23 cellular contexts compared by ENCODE assay signal in the genomic region with DNA sequence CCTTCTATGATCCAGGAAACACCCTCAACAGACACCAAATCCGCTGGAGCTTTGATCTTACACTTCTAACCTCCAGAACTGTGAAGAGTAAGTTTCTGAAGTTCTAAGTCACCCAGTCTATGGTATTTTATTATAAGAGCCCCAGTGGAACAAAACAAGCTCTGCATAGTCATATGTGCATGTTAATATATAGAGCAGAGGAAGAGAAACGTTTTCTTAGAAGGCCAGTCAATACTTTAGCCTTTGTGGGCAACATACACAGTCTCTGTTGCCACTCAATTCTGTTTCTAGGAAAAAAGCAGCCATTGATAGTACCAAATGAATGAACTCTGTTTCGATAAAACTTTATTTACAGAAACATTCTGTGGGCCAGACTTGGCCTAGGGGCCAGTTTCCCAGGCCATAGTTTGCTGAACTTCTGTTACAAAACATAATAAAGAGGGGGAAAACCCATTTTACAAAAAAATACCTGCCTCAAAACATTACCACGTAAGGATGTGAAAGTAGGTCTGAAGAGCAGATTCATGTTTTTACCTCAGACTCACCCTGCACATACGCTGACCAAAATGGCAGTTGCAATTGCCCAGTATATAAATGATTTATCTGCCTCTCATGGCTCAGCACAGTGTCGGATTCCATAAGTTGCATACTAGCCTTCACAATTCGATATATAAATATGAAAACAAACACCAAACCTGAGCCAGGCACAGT.
DNase-seq lines count a peak whose midpoint lies in the region; ATAC-seq, FAIRE-seq and TF ChIP-seq lines count a peak whose summit lies in the region.
"Had no signal": no experiment of that assay in that cellular context is flagged by ENCODE, and none has a peak within 500 bp of the region (broad histone marks: within the 10 kb centered on the region; RNA-seq: fewer than 3 reads in every experiment).

No MANE protein-coding gene starts in this region.

- H3K27ac ChIP-seq in SJCRH30 (no peak overlapping the region), small intestine (ENCODE audit: low read depth in 1 of 2, low read length in 1 of 2) (no peak overlapping the region), endodermal cell (ENCODE audit: low read depth, low read length) (no peak overlapping the region)
- H3K27ac ChIP-seq: coronary artery, parathyroid adenoma, sigmoid colon had no signal

- ATAC-seq in GM19351 (IDR thresholded peaks at IDR 0.05; ENCODE audit: unreplicated experiment) = peak; percentile 64
- peak; percentile 52 for ATAC-seq in HG02884 (IDR thresholded peaks at IDR 0.05; ENCODE audit: unreplicated experiment)
- no peak for ATAC-seq in GM18502 (IDR thresholded peaks at IDR 0.05; ENCODE audit: poor library complexity, unreplicated experiment)
- no peak for ATAC-seq in naive thymus-derived CD8-positive, alpha-beta T cell
- ATAC-seq: Panc1 had no signal

- no peaks in the 10 kb centered on the region for H3K9me3 ChIP-seq in SJCRH30 (replicated peaks)
- H3K9me3 ChIP-seq in small intestine (ENCODE audit: control insufficient read depth, low read depth) = no peaks in the 10 kb centered on the region
- no peaks in the 10 kb centered on the region for H3K9me3 ChIP-seq in endodermal cell (ENCODE audit: control insufficient read depth, low read length)
- H3K9me3 ChIP-seq: sigmoid colon had no signal

- no peaks in the 10 kb centered on the region for H3K27me3 Mint-ChIP-seq in naive thymus-derived CD8-positive, alpha-beta T cell
- peaks cover 2% of the 10 kb centered on the region for H3K27me3 Mint-ChIP-seq in endodermal cell (ENCODE audit: insufficient read depth)

- 74 to 84% (median 78%) methylated on average over 7 of the region's 7 CpGs for WGBS in small intestine, 3 donors
- 94 to 100% methylated on average over 4 to 7 of the region's 7 CpGs for whole genome bisulfite sequencing in endodermal cell (ENCODE audit: insufficient coverage in 1 of 2, insufficient read length in 1 of 2), 2 experiments

- H3K4me1 ChIP-seq in SJCRH30 (no peaks in the 10 kb centered on the region), small intestine (ENCODE audit: control insufficient read depth in 2 of 2, insufficient read depth in 1 of 2, low read depth in 1 of 2, low read length in 1 of 2) (no peaks in the 10 kb centered on the region), endodermal cell (ENCODE audit: control insufficient read depth, insufficient read depth, low read length) (no peaks in the 10 kb centered on the region)
- H3K4me1 ChIP-seq: parathyroid adenoma had no signal

- H3K4me3 ChIP-seq in SJCRH30 (no peak overlapping the region), small intestine (ENCODE audit: low read depth in 1 of 2, low read length in 2 of 2) (no peak overlapping the region), endodermal cell (ENCODE audit: low read length) (no peak overlapping the region)
- H3K4me3 ChIP-seq: coronary artery, sigmoid colon had no signal

- in situ Hi-C loops in GM13977 (cut with MboI; ENCODE audit: low pct_unique_long_range_greater_than_20kb, low sequenced_read_pairs, unreplicated experiment) = no loop called here

- H3K4me3 Mint-ChIP-seq in naive thymus-derived CD8-positive, alpha-beta T cell = no peak overlapping the region
- no peak overlapping the region for H3K4me3 Mint-ChIP-seq in endodermal cell
- H3K4me3 Mint-ChIP-seq: activated naive CD4-positive, alpha-beta T cell treated with anti-CD3 and anti-CD28 coated beads for 36 hours had no signal

- POLR2A ChIA-PET in naive thymus-derived CD8-positive, alpha-beta T cell (lab: Charles Lee) = no interaction called here

- no peaks in the 10 kb centered on the region for H3K9me3 Mint-ChIP-seq in naive thymus-derived CD8-positive, alpha-beta T cell
- H3K9me3 Mint-ChIP-seq in endodermal cell = no peaks in the 10 kb centered on the region
- H3K9me3 Mint-ChIP-seq: activated naive CD4-positive, alpha-beta T cell treated with anti-CD3 and anti-CD28 coated beads for 36 hours; naive B cell had no signal

- H3K36me3 ChIP-seq in SJCRH30 = no peaks in the 10 kb centered on the region
- H3K36me3 ChIP-seq in small intestine (ENCODE audit: control insufficient read depth in 2 of 2, insufficient read depth in 2 of 2, low read length in 2 of 2) = no peaks in the 10 kb centered on the region
- H3K36me3 ChIP-seq in endodermal cell (ENCODE audit: control insufficient read depth, insufficient read depth, low read length) = no peaks in the 10 kb centered on the region
- H3K36me3 ChIP-seq: sigmoid colon had no signal

- DNase-seq in GM13977 (ENCODE audit: low spot score) = peak; percentile 21
- DNase-seq in SJCRH30 = peak; percentile 12 to 13
- DNase-seq in small intestine = no peak
- DNase-seq in naive thymus-derived CD8-positive, alpha-beta T cell = no peak
- DNase-seq in endodermal cell = no peak
- DNase-seq: activated CD4-positive, CD25-positive, alpha-beta regulatory T cell; activated naive CD4-positive, alpha-beta T cell treated with anti-CD3 and anti-CD28 coated beads for 36 hours; DMS79 treated with DMSO at 0.1 percent for 48 hours; hippocampal formation; kidney glomerular epithelial cell; naive B cell; NCI-H1436 treated with DMSO at 0.1 percent for 48 hours; sigmoid colon; stimulated activated CD4-positive, alpha-beta T cell treated with anti-CD3 and anti-CD28 coated beads, Interleukin-2, amount 100 ng/mL, for 24 hours; substantia nigra had no signal

- H3K27me3 ChIP-seq in SJCRH30 (no peaks in the 10 kb centered on the region; the same call in 1 of the 2 replicates), small intestine (ENCODE audit: control insufficient read depth in 2 of 2, insufficient read depth in 2 of 2, low read length in 2 of 2) (no peaks in the 10 kb centered on the region), endodermal cell (ENCODE audit: control insufficient read depth, insufficient read depth, low read length, poor library complexity, severe bottlenecking) (no peaks in the 10 kb centered on the region)
- H3K27me3 ChIP-seq: sigmoid colon had no signal

- no peak for TF ChIP-seq CTCF in GM13977 (IDR thresholded peaks at IDR 0.05; ENCODE audit: extremely low read depth, insufficient read depth, missing control alignments)
- no peak for TF ChIP-seq CTCF in endodermal cell (conservative IDR thresholded peaks at IDR 0.05)

- no peak overlapping the region for H3K9ac ChIP-seq in endodermal cell (ENCODE audit: extremely low read depth, low read length, poor library complexity, severe bottlenecking)
- H3K9ac ChIP-seq: parathyroid adenoma had no signal

- peak overlapping the region in 1 of 10 donors; percentile 32 for H3K27ac Mint-ChIP-seq in naive thymus-derived CD8-positive, alpha-beta T cell
- H3K27ac Mint-ChIP-seq in endodermal cell = no peak overlapping the region
- H3K27ac Mint-ChIP-seq: activated naive CD4-positive, alpha-beta T cell treated with anti-CD3 and anti-CD28 coated beads for 36 hours; naive B cell had no signal

- H3K36me3 Mint-ChIP-seq in naive thymus-derived CD8-positive, alpha-beta T cell = no peaks in the 10 kb centered on the region
- H3K36me3 Mint-ChIP-seq in endodermal cell (ENCODE audit: low read depth) = no peaks in the 10 kb centered on the region
- H3K36me3 Mint-ChIP-seq: naive B cell had no signal

- peaks cover 0 to 2% (median 0%) of the 10 kb centered on the region in 4 donors for H3K4me1 Mint-ChIP-seq in naive thymus-derived CD8-positive, alpha-beta T cell
- peaks cover 23% of the 10 kb centered on the region for H3K4me1 Mint-ChIP-seq in endodermal cell
- H3K4me1 Mint-ChIP-seq: naive B cell had no signal

- no peak for FAIRE-seq in small intestine (lab: Jason Lieb, UNC)
- FAIRE-seq: endothelial cell of umbilical vein, H1 had no signal

Comparison
In these comparisons a context has a peak if more than half of its experiments do, and no peak if none do; other contexts are left out.
1. DNase-seq: peak in GM13977 (single experiment) and SJCRH30 (2 of 2); none in small intestine (single experiment), naive thymus-derived CD8-positive, alpha-beta T cell (0 of 10) and endodermal cell (single experiment).
2. ATAC-seq: peak in GM19351 (single experiment) and HG02884 (single experiment); none in GM18502 (single experiment) and naive thymus-derived CD8-positive, alpha-beta T cell (0 of 2).